ENCODE assay signal across 7 cellular contexts in the genomic region with DNA sequence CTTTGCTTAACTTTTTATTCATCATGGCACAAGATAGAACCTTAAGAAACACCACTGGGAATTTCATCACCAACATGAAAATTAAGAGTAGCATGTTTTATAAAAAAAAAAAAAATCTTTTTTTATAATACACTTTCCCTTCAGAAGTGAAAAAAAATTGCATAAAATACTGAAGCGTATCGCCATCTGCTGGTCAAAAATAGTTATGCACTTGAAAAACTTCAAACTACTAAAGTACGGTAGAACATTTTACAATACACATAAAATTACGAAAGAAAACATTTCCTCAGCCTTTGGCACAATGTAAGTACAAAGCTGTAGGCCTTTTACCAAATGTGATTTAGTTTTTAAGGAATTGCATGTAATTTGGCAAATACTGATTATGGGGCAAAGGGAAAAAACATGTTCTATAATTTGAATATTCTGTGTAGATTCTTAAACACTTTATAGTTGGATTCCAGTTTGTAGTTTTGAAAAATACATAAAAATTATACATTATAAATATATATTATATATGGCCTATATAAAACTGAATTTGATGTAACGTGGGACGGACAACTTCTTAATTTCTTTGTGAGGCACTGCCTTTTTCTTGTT. TPM values are rescaled to one million over a fixed set of nuclear protein-coding genes. Genes with fewer than 3 reads are reported as not detected.
DNase-seq lines count a peak whose midpoint lies in the region; ATAC-seq and TF ChIP-seq lines count a peak whose summit lies in the region.

No MANE protein-coding gene starts in this region.

- H3K27me3 Mint-ChIP-seq in MCF 10A (ENCODE audit: insufficient read depth, unreplicated experiment), result peaks cover 32% of the 10 kb centered on the region

- no peaks in the 10 kb centered on the region for H3K36me3 Mint-ChIP-seq in MCF 10A (ENCODE audit: insufficient read depth, unreplicated experiment)

- TF ChIP-seq CTCF in MCF 10A (IDR thresholded peaks at IDR 0.05; ENCODE audit: unreplicated experiment), result peak; percentile 49

- ATAC-seq in esophagus mucosa, result no peak

- CTCF ChIA-PET in MCF 10A (lab: Yijun Ruan, JAX), result interaction anchor here (0.6 to 5.1 kb wide), 22 partner anchors 10 to 1086 kb away, joined by 3 to 98 read pairs (median 4); no protein-coding TSS in a partner anchor

- POLR2A ChIA-PET in MCF 10A (lab: Yijun Ruan, JAX), result interaction anchor here (0.6 to 1.0 kb wide), 4 partner anchors 10 to 16 kb away, joined by 3 read pairs; no protein-coding TSS in a partner anchor

- in situ Hi-C loops in KBM-7 (cut with MboI; ENCODE audit: low pct_unique_long_range_greater_than_20kb, low sequenced_read_pairs), result loop anchor here (25.0 kb wide), 1 partner anchor 950 kb away; no protein-coding TSS in a partner anchor

- H3K4me1 Mint-ChIP-seq in MCF 10A (ENCODE audit: insufficient read depth, unreplicated experiment), result no peaks in the 10 kb centered on the region

- no peak overlapping the region for H3K4me3 Mint-ChIP-seq in MCF 10A (ENCODE audit: unreplicated experiment)

- no TSS peak for BruUV-seq in MCF 10A (replicated peaks; lab: Mats Ljungman, UMichigan)

- DNase-seq in EL (peak; percentile 24), KBM-7 (peak; percentile 50), MCF 10A (ENCODE audit: unreplicated experiment) (peak; percentile 49), medulla oblongata (ENCODE audit: extremely low spot score) (peak; percentile 11), ureter (ENCODE audit: low spot score) (no peak), retina (no peak)

- intact Hi-C loops in MCF 10A (cut with micrococcal nuclease), result loop anchor here (1.0 kb wide), 2 partner anchors 412 to 948 kb away; no protein-coding TSS in a partner anchor

- no peaks in the 10 kb centered on the region for H3K9me3 Mint-ChIP-seq in MCF 10A (ENCODE audit: unreplicated experiment)

- H3K27ac Mint-ChIP-seq in MCF 10A (ENCODE audit: low read depth, unreplicated experiment), result no peak overlapping the region

RNA-seq across cellular contexts. Expression of a gene that starts 26.5 kb away (rescaled TPM):
- total RNA-seq in MCF 10A (2022), result 39.3 and 41.0 TPM in 2 replicates
- total RNA-seq in ureter, result 21.9 TPM
- total RNA-seq in esophagus mucosa, result 17.0 TPM

Comparison
In these comparisons a context has a peak if more than half of its experiments do, and no peak if none do; other contexts are left out.
1. DNase-seq: peak in EL (single experiment), KBM-7 (single experiment), MCF 10A (single experiment) and medulla oblongata (single experiment); none in ureter (single experiment) and retina (single experiment).